In the genomic region with DNA sequence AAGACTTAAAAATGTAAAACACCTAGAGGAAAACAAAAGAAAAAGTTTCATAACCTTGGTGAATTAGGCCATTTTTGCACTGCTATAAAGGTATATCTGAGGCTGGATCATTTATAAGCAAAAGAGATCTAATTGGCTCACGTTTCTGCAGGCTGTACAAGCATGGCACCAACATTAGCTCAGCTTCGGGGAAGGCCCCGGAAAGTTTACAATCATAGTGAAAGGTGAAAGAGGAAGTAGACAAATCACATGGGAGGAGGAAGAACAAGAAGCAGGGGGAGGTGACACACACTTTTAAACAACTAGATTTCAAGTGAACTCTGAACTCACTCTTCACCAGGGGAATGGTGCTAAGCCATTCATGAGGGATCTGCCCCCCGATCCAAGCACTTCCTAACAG, we compare ENCODE assay signal across 12 cellular contexts.
DNase-seq lines count a peak whose midpoint lies in the region; ATAC-seq, FAIRE-seq and TF ChIP-seq lines count a peak whose summit lies in the region.
"Had no signal": no experiment of that assay in that cellular context is flagged by ENCODE, and none has a peak within 500 bp of the region (broad histone marks: within the 10 kb centered on the region; RNA-seq: fewer than 3 reads in every experiment).

No MANE protein-coding gene starts in this region.

- H3K4me3 ChIP-seq in Peyer's patch: no peak overlapping the region

- no peaks in the 10 kb centered on the region for H3K9me3 ChIP-seq in Peyer's patch

- no peak for DNase-seq in GM18507 (ENCODE audit: extremely low spot score, insufficient read length, low read depth)
- DNase-seq in Peyer's patch: peak in 2 of 3 donors; percentile 18 to 45
- no peak for DNase-seq in NCI-H524 treated with DMSO at 0.1 percent for 48 hours (lab: John Stamatoyannopoulos, UW)
- DNase-seq in GM12892 (ENCODE audit: insufficient read length): no peak
- no peak for DNase-seq in activated CD4-positive, CD25-positive, alpha-beta regulatory T cell (lab: John Stamatoyannopoulos, UW)
- DNase-seq in GM19240 (ENCODE audit: insufficient read length, low spot score): no peak
- DNase-seq: activated naive CD4-positive, alpha-beta T cell treated with anti-CD3 and anti-CD28 coated beads, Interleukin-2, amount 10 ng/mL, durations not matched to agents 7 days and 5 days; CD4-positive, CD25-positive, alpha-beta regulatory T cell; NCI-H2029 had no signal

- no peaks in the 10 kb centered on the region for H3K4me1 ChIP-seq in Peyer's patch

- H3K27me3 ChIP-seq in Peyer's patch: no peaks in the 10 kb centered on the region

- peak; percentile 67 for FAIRE-seq in GM18507 (lab: Jason Lieb, UNC)
- no peak for FAIRE-seq in GM12892 (lab: Jason Lieb, UNC)
- FAIRE-seq: endometrium had no signal

- peak; percentile 99 for ATAC-seq in GM21528 (IDR thresholded peaks at IDR 0.05; ENCODE audit: low FRiP score, unreplicated experiment)
- peak; percentile 100 for ATAC-seq in HG03175 (IDR thresholded peaks at IDR 0.05; ENCODE audit: unreplicated experiment)

- no peak for TF ChIP-seq CTCF in Peyer's patch (IDR thresholded peaks at IDR 0.05)

- H3K36me3 ChIP-seq in Peyer's patch: no peaks in the 10 kb centered on the region

- H3K27ac ChIP-seq in Peyer's patch: no peak overlapping the region

- TF ChIP-seq POLR2A in Peyer's patch (IDR thresholded peaks at IDR 0.05) (no peak), GM12892 (IDR thresholded peaks at IDR 0.05; ENCODE audit: low read depth, low read length) (no peak)

Comparison
In these comparisons a context has a peak if more than half of its experiments do, and no peak if none do; other contexts are left out.
1. DNase-seq: peak in Peyer's patch (2 of 3); none in GM18507 (single experiment), NCI-H524 treated with DMSO at 0.1 percent for 48 hours (single experiment), GM12892 (single experiment), activated CD4-positive, CD25-positive, alpha-beta regulatory T cell (0 of 4) and GM19240 (single experiment).